In genomic region chr18:58051765-58052460, GRCh38 we compare ENCODE assay signal across 8 cellular contexts.
DNase-seq lines count a peak whose midpoint lies in the region; ATAC-seq and TF ChIP-seq lines count a peak whose summit lies in the region.

No MANE protein-coding gene starts in this region.

- DNase-seq in SIG-M5 treated with dmso at 0.1 percent for 504 hours (lab: John Stamatoyannopoulos, UW; ENCODE audit: unreplicated experiment) = peak; percentile 14
- no peak for DNase-seq in SIG-M5 (lab: John Stamatoyannopoulos, UW)
- DNase-seq in cardiac fibroblast (ENCODE audit: low read depth in 2 of 2) = peak; percentile 41 to 57
- no peak for DNase-seq in foreskin melanocyte
- DNase-seq in NCI-H345 treated with DMSO at 0.1 percent for 48 hours (lab: John Stamatoyannopoulos, UW; ENCODE audit: unreplicated experiment) = no peak

- no peak overlapping the region for H3K4me2 ChIP-seq in parathyroid adenoma (ENCODE audit: low read length)

- no peaks in the 10 kb centered on the region for H3K9me3 ChIP-seq in parathyroid adenoma (ENCODE audit: control insufficient read depth, low read length)

- TF ChIP-seq RAD21 in Ishikawa (IDR thresholded peaks at IDR 0.05; ENCODE audit: low read depth) = peak; percentile 46

- peak overlapping the region; percentile 20 for H3K27ac ChIP-seq in parathyroid adenoma

- no peaks in the 10 kb centered on the region for H3K36me3 ChIP-seq in parathyroid adenoma (ENCODE audit: control insufficient read depth, insufficient read depth, low read length)

- H3K4me3 ChIP-seq in cardiac fibroblast (replicated peaks in 1 of 2; ENCODE audit: low read depth in 2 of 2, low read length in 2 of 2) (no peak overlapping the region), parathyroid adenoma (ENCODE audit: low read depth, low read length) (no peak overlapping the region)

- no peaks in the 10 kb centered on the region for H3K27me3 ChIP-seq in parathyroid adenoma (ENCODE audit: control insufficient read depth, insufficient read depth, low read length)

- no peak for ATAC-seq in HG03045 (IDR thresholded peaks at IDR 0.05; ENCODE audit: unreplicated experiment)

- H3K79me2 ChIP-seq in parathyroid adenoma = no peaks in the 10 kb centered on the region

- no peak for TF ChIP-seq EP300 in Ishikawa (IDR thresholded peaks at IDR 0.05; ENCODE audit: borderline replicate concordance)

- TF ChIP-seq CTCF in cardiac fibroblast (IDR thresholded peaks at IDR 0.05; ENCODE audit: low read depth, low read length) (peak; percentile 31), parathyroid adenoma (IDR thresholded peaks at IDR 0.05) (peak; percentile 11)

- peak overlapping the region; percentile 61 for H2AFZ ChIP-seq in parathyroid adenoma

- H3K4me1 ChIP-seq in parathyroid adenoma = peaks cover 11% of the 10 kb centered on the region

- H3K9ac ChIP-seq in parathyroid adenoma = no peak overlapping the region

TF ChIP-seq in Ishikawa, 13 proteins besides CTCF, POLR2A, EP300 and RAD21:
- TF ChIP-seq, protein P1, sequence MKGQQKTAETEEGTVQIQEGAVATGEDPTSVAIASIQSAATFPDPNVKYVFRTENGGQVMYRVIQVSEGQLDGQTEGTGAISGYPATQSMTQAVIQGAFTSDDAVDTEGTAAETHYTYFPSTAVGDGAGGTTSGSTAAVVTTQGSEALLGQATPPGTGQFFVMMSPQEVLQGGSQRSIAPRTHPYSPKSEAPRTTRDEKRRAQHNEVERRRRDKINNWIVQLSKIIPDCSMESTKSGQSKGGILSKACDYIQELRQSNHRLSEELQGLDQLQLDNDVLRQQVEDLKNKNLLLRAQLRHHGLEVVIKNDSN (IDR thresholded peaks at IDR 0.05) = no peak
- TF ChIP-seq EGR1 (IDR thresholded peaks at IDR 0.05) = no peak
- TF ChIP-seq, protein P2, sequence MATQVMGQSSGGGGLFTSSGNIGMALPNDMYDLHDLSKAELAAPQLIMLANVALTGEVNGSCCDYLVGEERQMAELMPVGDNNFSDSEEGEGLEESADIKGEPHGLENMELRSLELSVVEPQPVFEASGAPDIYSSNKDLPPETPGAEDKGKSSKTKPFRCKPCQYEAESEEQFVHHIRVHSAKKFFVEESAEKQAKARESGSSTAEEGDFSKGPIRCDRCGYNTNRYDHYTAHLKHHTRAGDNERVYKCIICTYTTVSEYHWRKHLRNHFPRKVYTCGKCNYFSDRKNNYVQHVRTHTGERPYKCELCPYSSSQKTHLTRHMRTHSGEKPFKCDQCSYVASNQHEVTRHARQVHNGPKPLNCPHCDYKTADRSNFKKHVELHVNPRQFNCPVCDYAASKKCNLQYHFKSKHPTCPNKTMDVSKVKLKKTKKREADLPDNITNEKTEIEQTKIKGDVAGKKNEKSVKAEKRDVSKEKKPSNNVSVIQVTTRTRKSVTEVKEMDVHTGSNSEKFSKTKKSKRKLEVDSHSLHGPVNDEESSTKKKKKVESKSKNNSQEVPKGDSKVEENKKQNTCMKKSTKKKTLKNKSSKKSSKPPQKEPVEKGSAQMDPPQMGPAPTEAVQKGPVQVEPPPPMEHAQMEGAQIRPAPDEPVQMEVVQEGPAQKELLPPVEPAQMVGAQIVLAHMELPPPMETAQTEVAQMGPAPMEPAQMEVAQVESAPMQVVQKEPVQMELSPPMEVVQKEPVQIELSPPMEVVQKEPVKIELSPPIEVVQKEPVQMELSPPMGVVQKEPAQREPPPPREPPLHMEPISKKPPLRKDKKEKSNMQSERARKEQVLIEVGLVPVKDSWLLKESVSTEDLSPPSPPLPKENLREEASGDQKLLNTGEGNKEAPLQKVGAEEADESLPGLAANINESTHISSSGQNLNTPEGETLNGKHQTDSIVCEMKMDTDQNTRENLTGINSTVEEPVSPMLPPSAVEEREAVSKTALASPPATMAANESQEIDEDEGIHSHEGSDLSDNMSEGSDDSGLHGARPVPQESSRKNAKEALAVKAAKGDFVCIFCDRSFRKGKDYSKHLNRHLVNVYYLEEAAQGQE (IDR thresholded peaks at IDR 0.05; ENCODE audit: low read depth) = no peak

Comparison
In these comparisons a context has a peak if more than half of its experiments do, and no peak if none do; other contexts are left out.
1. DNase-seq: peak in SIG-M5 treated with dmso at 0.1 percent for 504 hours (single experiment) and cardiac fibroblast (2 of 2); none in SIG-M5 (single experiment), foreskin melanocyte (single experiment) and NCI-H345 treated with DMSO at 0.1 percent for 48 hours (single experiment).